Comparison of ENCODE assay signal across 15 cellular contexts in the genomic region with DNA sequence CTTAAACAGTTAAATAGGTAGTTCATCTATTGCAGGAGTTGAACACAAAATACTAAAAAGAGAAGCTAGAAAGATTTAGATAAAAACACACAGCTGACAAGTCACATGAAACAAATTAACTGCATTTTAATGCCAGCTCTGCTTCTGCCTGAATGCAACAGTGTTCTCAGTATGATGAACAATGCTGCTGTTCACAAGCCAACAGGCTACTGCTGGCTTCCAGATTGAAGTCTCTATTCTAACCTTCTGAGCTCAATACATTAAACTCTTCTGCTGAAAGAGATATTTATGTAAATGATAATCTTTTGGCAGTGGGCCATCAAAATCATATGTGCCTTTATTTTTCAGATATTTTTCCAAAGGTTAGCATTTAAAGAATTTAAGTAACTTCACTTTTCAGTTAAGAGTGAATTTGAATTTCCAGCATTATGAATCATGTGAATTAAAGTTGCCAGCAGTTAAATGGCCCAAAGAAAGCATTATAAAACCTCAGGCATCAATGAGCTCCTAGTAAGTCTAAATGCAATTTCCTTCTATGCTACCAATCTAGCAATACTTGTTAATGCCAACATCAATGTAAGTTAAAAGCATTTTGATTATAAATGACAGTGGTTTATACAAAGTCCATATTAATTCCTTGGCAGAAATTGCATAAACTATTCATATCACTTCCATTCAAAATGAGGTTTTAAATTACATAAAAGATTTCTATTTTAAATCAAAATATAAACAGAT.
DNase-seq lines count a peak whose midpoint lies in the region; ATAC-seq and TF ChIP-seq lines count a peak whose summit lies in the region.
"Had no signal": no experiment of that assay in that cellular context is flagged by ENCODE, and none has a peak within 500 bp of the region (broad histone marks: within the 10 kb centered on the region; RNA-seq: fewer than 3 reads in every experiment).

No MANE protein-coding gene starts in this region.

- peaks cover 19 to 28% (median 26%) of the 10 kb centered on the region in 5 experiments for H3K9me3 Mint-ChIP-seq in brain
- H3K9me3 Mint-ChIP-seq in activated naive CD8-positive, alpha-beta T cell treated with anti-CD3 and anti-CD28 coated beads, Interleukin-2, amount 50 U/mL, for 24 hours = peaks cover 15% of the 10 kb centered on the region
- H3K9me3 Mint-ChIP-seq: effector memory CD8-positive, alpha-beta T cell; natural killer cell treated with Interleukin-12 subunit alpha and Interleukin-12 subunit beta and Interleukin-15 and Interleukin-18, amount 100 ng/mL, for 72 hours had no signal

- no peaks in the 10 kb centered on the region for H3K27me3 ChIP-seq in spleen (replicated peaks in 1 of 7)
- H3K27me3 ChIP-seq: BLaER1 had no signal

- H3K27ac Mint-ChIP-seq in brain = peak overlapping the region; percentile 66 to 89 (median 77)
- H3K27ac Mint-ChIP-seq in activated naive CD8-positive, alpha-beta T cell treated with anti-CD3 and anti-CD28 coated beads, Interleukin-2, amount 50 U/mL, for 24 hours = no peak overlapping the region
- H3K27ac Mint-ChIP-seq: activated CD4-positive, alpha-beta T cell treated with anti-CD3 and anti-CD28 coated beads, Interleukin-2, amount 10 ng/mL, durations not matched to agents 24 days and 14 days; effector memory CD8-positive, alpha-beta T cell; natural killer cell treated with Interleukin-12 subunit alpha and Interleukin-12 subunit beta and Interleukin-15 and Interleukin-18, amount 100 ng/mL, for 72 hours had no signal

- no peaks in the 10 kb centered on the region for H3K27me3 Mint-ChIP-seq in brain
- no peaks in the 10 kb centered on the region for H3K27me3 Mint-ChIP-seq in activated naive CD8-positive, alpha-beta T cell treated with anti-CD3 and anti-CD28 coated beads, Interleukin-2, amount 50 U/mL, for 24 hours
- H3K27me3 Mint-ChIP-seq: activated CD4-positive, alpha-beta T cell treated with anti-CD3 and anti-CD28 coated beads, Interleukin-2, amount 10 ng/mL, durations not matched to agents 24 days and 14 days; effector memory CD8-positive, alpha-beta T cell; natural killer cell treated with Interleukin-12 subunit alpha and Interleukin-12 subunit beta and Interleukin-15 and Interleukin-18, amount 100 ng/mL, for 72 hours had no signal

- peaks cover 74% of the 10 kb centered on the region for H3K36me3 Mint-ChIP-seq in brain
- peaks cover 47% of the 10 kb centered on the region for H3K36me3 Mint-ChIP-seq in activated naive CD8-positive, alpha-beta T cell treated with anti-CD3 and anti-CD28 coated beads, Interleukin-2, amount 50 U/mL, for 24 hours (ENCODE audit: low read depth)

- no peak overlapping the region for H3K27ac ChIP-seq in spleen
- H3K27ac ChIP-seq: BLaER1 had no signal

- H3K4me3 ChIP-seq in spleen = no peak overlapping the region
- H3K4me3 ChIP-seq: BLaER1 had no signal

- intact Hi-C loops in spleen (cut with DNase I; ENCODE audit: low total_unique reads) = no loop called here

- peaks cover 38% of the 10 kb centered on the region for H3K4me1 Mint-ChIP-seq in brain
- H3K4me1 Mint-ChIP-seq in activated naive CD8-positive, alpha-beta T cell treated with anti-CD3 and anti-CD28 coated beads, Interleukin-2, amount 50 U/mL, for 24 hours = peaks cover 6% of the 10 kb centered on the region
- H3K4me1 Mint-ChIP-seq: activated CD4-positive, alpha-beta T cell treated with anti-CD3 and anti-CD28 coated beads, Interleukin-2, amount 10 ng/mL, durations not matched to agents 24 days and 14 days had no signal

- ATAC-seq in GM21529 (IDR thresholded peaks at IDR 0.05; ENCODE audit: unreplicated experiment) = no peak
- no peak for ATAC-seq in activated naive CD8-positive, alpha-beta T cell treated with anti-CD3 and anti-CD28 coated beads, Interleukin-2, amount 50 U/mL, for 24 hours
- ATAC-seq: effector memory CD8-positive, alpha-beta T cell; natural killer cell treated with Interleukin-12 subunit alpha and Interleukin-12 subunit beta and Interleukin-15 and Interleukin-18, amount 100 ng/mL, for 72 hours had no signal

- peaks cover 0 to 80% (median 34%) of the 10 kb centered on the region in 6 donors for H3K36me3 ChIP-seq in spleen

- DNase-seq in AG09319 (ENCODE audit: extremely low read depth, low read depth) = peak; percentile 46
- DNase-seq in NCI-H1694 (lab: John Stamatoyannopoulos, UW) = peak; percentile 95
- peak; percentile 43 for DNase-seq in iris pigment epithelial cell (ENCODE audit: low read depth)
- no peak for DNase-seq in spleen
- DNase-seq in activated naive CD8-positive, alpha-beta T cell treated with anti-CD3 and anti-CD28 coated beads, Interleukin-2, amount 50 U/mL, for 24 hours = no peak
- DNase-seq in NCI-H1092 treated with DMSO at 0.1 percent for 48 hours (lab: John Stamatoyannopoulos, UW) = no peak
- DNase-seq: activated CD4-positive, alpha-beta T cell treated with anti-CD3 and anti-CD28 coated beads, Interleukin-2, amount 10 ng/mL, durations not matched to agents 24 days and 14 days; activated naive CD4-positive, alpha-beta T cell treated with anti-CD3 and anti-CD28 coated beads, Interleukin-2, amount 50 U/mL, for 16 hours; effector memory CD8-positive, alpha-beta T cell; NCI-H774; stimulated activated naive CD4-positive, alpha-beta T cell had no signal

- no peak for TF ChIP-seq POLR2A in spleen (IDR thresholded peaks at IDR 0.05)

- no peaks in the 10 kb centered on the region for H3K4me1 ChIP-seq in spleen
- H3K4me1 ChIP-seq: BLaER1 had no signal

- peaks cover 0 to 19% (median 12%) of the 10 kb centered on the region in 8 donors for H3K9me3 ChIP-seq in spleen

- TF ChIP-seq CTCF in AG09319 (IDR thresholded peaks at IDR 0.05; ENCODE audit: low read depth, low read length) (no peak), brain (conservative IDR thresholded peaks at IDR 0.05) (no peak), spleen (IDR thresholded peaks at IDR 0.05 in 8 of 11, conservative IDR thresholded peaks at IDR 0.05 in 3 of 11) (no peak)

- H3K4me3 Mint-ChIP-seq in brain = peak overlapping the region in 2 of 5 experiments; percentile 53 to 65
- no peak overlapping the region for H3K4me3 Mint-ChIP-seq in activated naive CD8-positive, alpha-beta T cell treated with anti-CD3 and anti-CD28 coated beads, Interleukin-2, amount 50 U/mL, for 24 hours
- H3K4me3 Mint-ChIP-seq: activated CD4-positive, alpha-beta T cell treated with anti-CD3 and anti-CD28 coated beads, Interleukin-2, amount 10 ng/mL, durations not matched to agents 24 days and 14 days; effector memory CD8-positive, alpha-beta T cell; natural killer cell treated with Interleukin-12 subunit alpha and Interleukin-12 subunit beta and Interleukin-15 and Interleukin-18, amount 100 ng/mL, for 72 hours had no signal

Comparison
In these comparisons a context has a peak if more than half of its experiments do, and no peak if none do; other contexts are left out.
1. DNase-seq: peak in AG09319 (single experiment), NCI-H1694 (single experiment) and iris pigment epithelial cell (single experiment); none in spleen (single experiment), activated naive CD8-positive, alpha-beta T cell treated with anti-CD3 and anti-CD28 coated beads, Interleukin-2, amount 50 U/mL, for 24 hours (single experiment) and NCI-H1092 treated with DMSO at 0.1 percent for 48 hours (single experiment).